In the genomic region with DNA sequence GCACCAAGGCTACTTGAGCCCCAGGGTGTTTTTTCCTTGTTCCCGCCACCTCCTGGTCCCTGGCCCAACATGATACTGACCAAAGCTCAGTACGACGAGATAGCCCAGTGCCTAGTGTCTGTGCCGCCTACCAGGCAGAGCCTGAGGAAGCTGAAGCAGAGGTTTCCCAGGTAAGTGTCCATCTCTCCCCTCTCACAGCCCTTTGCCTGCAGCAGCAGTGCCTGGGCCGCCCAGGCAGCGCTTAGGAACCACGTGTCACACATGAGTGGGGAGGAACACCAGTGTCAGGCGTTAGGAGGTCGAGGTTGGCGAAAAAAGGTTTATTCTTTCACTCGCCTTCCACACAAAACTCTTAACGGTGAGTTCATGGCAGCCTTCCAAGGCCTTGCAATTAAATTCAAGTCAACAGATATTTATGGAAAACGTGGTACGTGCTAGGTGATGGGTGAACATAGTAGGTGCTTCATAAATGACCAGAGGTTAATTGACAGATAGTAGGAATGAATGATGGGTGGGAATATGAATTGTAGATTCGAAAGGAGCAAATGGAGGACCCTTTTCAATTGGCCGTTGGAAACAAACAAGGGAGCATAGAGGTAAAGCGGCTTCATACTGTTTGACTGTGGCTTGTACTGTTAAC, we compare ENCODE assay signal across 1 cellular context.
TF ChIP-seq lines count a peak whose summit lies in the region.

No MANE protein-coding gene starts in this region.

TF ChIP-seq in K562, 482 proteins besides CTCF, POLR2A, EP300 and RAD21 (continued from another document and continues in another):
- TF ChIP-seq, protein P1, sequence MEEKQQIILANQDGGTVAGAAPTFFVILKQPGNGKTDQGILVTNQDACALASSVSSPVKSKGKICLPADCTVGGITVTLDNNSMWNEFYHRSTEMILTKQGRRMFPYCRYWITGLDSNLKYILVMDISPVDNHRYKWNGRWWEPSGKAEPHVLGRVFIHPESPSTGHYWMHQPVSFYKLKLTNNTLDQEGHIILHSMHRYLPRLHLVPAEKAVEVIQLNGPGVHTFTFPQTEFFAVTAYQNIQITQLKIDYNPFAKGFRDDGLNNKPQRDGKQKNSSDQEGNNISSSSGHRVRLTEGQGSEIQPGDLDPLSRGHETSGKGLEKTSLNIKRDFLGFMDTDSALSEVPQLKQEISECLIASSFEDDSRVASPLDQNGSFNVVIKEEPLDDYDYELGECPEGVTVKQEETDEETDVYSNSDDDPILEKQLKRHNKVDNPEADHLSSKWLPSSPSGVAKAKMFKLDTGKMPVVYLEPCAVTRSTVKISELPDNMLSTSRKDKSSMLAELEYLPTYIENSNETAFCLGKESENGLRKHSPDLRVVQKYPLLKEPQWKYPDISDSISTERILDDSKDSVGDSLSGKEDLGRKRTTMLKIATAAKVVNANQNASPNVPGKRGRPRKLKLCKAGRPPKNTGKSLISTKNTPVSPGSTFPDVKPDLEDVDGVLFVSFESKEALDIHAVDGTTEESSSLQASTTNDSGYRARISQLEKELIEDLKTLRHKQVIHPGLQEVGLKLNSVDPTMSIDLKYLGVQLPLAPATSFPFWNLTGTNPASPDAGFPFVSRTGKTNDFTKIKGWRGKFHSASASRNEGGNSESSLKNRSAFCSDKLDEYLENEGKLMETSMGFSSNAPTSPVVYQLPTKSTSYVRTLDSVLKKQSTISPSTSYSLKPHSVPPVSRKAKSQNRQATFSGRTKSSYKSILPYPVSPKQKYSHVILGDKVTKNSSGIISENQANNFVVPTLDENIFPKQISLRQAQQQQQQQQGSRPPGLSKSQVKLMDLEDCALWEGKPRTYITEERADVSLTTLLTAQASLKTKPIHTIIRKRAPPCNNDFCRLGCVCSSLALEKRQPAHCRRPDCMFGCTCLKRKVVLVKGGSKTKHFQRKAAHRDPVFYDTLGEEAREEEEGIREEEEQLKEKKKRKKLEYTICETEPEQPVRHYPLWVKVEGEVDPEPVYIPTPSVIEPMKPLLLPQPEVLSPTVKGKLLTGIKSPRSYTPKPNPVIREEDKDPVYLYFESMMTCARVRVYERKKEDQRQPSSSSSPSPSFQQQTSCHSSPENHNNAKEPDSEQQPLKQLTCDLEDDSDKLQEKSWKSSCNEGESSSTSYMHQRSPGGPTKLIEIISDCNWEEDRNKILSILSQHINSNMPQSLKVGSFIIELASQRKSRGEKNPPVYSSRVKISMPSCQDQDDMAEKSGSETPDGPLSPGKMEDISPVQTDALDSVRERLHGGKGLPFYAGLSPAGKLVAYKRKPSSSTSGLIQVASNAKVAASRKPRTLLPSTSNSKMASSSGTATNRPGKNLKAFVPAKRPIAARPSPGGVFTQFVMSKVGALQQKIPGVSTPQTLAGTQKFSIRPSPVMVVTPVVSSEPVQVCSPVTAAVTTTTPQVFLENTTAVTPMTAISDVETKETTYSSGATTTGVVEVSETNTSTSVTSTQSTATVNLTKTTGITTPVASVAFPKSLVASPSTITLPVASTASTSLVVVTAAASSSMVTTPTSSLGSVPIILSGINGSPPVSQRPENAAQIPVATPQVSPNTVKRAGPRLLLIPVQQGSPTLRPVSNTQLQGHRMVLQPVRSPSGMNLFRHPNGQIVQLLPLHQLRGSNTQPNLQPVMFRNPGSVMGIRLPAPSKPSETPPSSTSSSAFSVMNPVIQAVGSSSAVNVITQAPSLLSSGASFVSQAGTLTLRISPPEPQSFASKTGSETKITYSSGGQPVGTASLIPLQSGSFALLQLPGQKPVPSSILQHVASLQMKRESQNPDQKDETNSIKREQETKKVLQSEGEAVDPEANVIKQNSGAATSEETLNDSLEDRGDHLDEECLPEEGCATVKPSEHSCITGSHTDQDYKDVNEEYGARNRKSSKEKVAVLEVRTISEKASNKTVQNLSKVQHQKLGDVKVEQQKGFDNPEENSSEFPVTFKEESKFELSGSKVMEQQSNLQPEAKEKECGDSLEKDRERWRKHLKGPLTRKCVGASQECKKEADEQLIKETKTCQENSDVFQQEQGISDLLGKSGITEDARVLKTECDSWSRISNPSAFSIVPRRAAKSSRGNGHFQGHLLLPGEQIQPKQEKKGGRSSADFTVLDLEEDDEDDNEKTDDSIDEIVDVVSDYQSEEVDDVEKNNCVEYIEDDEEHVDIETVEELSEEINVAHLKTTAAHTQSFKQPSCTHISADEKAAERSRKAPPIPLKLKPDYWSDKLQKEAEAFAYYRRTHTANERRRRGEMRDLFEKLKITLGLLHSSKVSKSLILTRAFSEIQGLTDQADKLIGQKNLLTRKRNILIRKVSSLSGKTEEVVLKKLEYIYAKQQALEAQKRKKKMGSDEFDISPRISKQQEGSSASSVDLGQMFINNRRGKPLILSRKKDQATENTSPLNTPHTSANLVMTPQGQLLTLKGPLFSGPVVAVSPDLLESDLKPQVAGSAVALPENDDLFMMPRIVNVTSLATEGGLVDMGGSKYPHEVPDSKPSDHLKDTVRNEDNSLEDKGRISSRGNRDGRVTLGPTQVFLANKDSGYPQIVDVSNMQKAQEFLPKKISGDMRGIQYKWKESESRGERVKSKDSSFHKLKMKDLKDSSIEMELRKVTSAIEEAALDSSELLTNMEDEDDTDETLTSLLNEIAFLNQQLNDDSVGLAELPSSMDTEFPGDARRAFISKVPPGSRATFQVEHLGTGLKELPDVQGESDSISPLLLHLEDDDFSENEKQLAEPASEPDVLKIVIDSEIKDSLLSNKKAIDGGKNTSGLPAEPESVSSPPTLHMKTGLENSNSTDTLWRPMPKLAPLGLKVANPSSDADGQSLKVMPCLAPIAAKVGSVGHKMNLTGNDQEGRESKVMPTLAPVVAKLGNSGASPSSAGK (IDR thresholded peaks at IDR 0.05) = peak; percentile 99
- TF ChIP-seq ZNF766 (CRISPR knock-in tag; conservative IDR thresholded peaks at IDR 0.05) (0 out of 2 replicates have a peak, but pooled peaks have one; percentile 29), TFAP4 (CRISPR knock-in tag; IDR thresholded peaks at IDR 0.05; ENCODE audit: borderline replicate concordance) (peak; percentile 28; the same call in 1 of the 2 replicates), NCOA2 (IDR thresholded peaks at IDR 0.05; ENCODE audit: partially characterized antibody in 2 of 2) (no peak), ZFP36 (IDR thresholded peaks at IDR 0.05; ENCODE audit: low read depth, low read length, partially characterized antibody) (no peak), NCOA1 (IDR thresholded peaks at IDR 0.05; ENCODE audit: low read depth) (no peak), POU5F1 (IDR thresholded peaks at IDR 0.05; ENCODE audit: borderline replicate concordance, low read depth, low read length, partially characterized antibody) (no peak), POLR2AphosphoS5 (IDR thresholded peaks at IDR 0.05; ENCODE audit: control insufficient read depth, insufficient read depth, low read depth, low read length) (no peak), ZBTB1 (CRISPR knock-in tag; IDR thresholded peaks at IDR 0.05; ENCODE audit: borderline replicate concordance, low read depth) (peak; percentile 57; the same call in 1 of the 2 replicates), KAT2B (IDR thresholded peaks at IDR 0.05; ENCODE audit: low read depth, low read length) (no peak), ZFX (CRISPR knock-in tag; IDR thresholded peaks at IDR 0.05) (peak; percentile 81), MYNN (IDR thresholded peaks at IDR 0.05) (no peak), MYNN (CRISPR knock-in tag; IDR thresholded peaks at IDR 0.05) (no peak), CCAR2 (IDR thresholded peaks at IDR 0.05; ENCODE audit: low read depth, low read length) (no peak), KDM2B (CRISPR knock-in tag; IDR thresholded peaks at IDR 0.05) (no peak), TFAM (CRISPR knock-in tag; conservative IDR thresholded peaks at IDR 0.05) (no peak), ZNF583 (CRISPR knock-in tag; IDR thresholded peaks at IDR 0.05) (no peak), ZNF431 (CRISPR knock-in tag; IDR thresholded peaks at IDR 0.05) (peak; percentile 60), ZNF740 (CRISPR knock-in tag; IDR thresholded peaks at IDR 0.05) (peak; percentile 46; the same call in 1 of the 2 replicates), ZNF740 (tag; IDR thresholded peaks at IDR 0.05) (no peak), RBM14 (IDR thresholded peaks at IDR 0.05; ENCODE audit: borderline replicate concordance, insufficient read depth, low read depth, low read length) (no peak), ZNF395 (CRISPR knock-in tag; IDR thresholded peaks at IDR 0.05) (peak; percentile 35; the same call in 1 of the 2 replicates), ARNT (IDR thresholded peaks at IDR 0.05) (peak in 1 of 2 experiments; percentile 51; a peak in 1 of 4 replicates), HNRNPK (IDR thresholded peaks at IDR 0.05; ENCODE audit: low read depth, low read length, poor library complexity, severe bottlenecking) (no peak), ZNF589 (CRISPR knock-in tag; IDR thresholded peaks at IDR 0.05; ENCODE audit: low read depth) (0 out of 2 replicates have a peak, but pooled peaks have one; percentile 25), ZNF584 (CRISPR knock-in tag; IDR thresholded peaks at IDR 0.05; ENCODE audit: low read depth) (no peak), ZKSCAN8 (CRISPR knock-in tag; IDR thresholded peaks at IDR 0.05) (no peak), EP400 (IDR thresholded peaks at IDR 0.05) (no peak), BRD4 (IDR thresholded peaks at IDR 0.05) (no peak), TCFL5 (CRISPR knock-in tag; conservative IDR thresholded peaks at IDR 0.05) (no peak), ZNF212 (CRISPR knock-in tag; IDR thresholded peaks at IDR 0.05) (no peak)
- TF ChIP-seq, protein P2, sequence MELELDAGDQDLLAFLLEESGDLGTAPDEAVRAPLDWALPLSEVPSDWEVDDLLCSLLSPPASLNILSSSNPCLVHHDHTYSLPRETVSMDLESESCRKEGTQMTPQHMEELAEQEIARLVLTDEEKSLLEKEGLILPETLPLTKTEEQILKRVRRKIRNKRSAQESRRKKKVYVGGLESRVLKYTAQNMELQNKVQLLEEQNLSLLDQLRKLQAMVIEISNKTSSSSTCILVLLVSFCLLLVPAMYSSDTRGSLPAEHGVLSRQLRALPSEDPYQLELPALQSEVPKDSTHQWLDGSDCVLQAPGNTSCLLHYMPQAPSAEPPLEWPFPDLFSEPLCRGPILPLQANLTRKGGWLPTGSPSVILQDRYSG (tag; conservative IDR thresholded peaks at IDR 0.05; ENCODE audit: low read depth) = 0 out of 2 replicates have a peak, but pooled peaks have one; percentile 31
- TF ChIP-seq, protein P3, sequence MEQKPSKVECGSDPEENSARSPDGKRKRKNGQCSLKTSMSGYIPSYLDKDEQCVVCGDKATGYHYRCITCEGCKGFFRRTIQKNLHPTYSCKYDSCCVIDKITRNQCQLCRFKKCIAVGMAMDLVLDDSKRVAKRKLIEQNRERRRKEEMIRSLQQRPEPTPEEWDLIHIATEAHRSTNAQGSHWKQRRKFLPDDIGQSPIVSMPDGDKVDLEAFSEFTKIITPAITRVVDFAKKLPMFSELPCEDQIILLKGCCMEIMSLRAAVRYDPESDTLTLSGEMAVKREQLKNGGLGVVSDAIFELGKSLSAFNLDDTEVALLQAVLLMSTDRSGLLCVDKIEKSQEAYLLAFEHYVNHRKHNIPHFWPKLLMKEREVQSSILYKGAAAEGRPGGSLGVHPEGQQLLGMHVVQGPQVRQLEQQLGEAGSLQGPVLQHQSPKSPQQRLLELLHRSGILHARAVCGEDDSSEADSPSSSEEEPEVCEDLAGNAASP (IDR thresholded peaks at IDR 0.05) = no peak
- TF ChIP-seq, protein P4, sequence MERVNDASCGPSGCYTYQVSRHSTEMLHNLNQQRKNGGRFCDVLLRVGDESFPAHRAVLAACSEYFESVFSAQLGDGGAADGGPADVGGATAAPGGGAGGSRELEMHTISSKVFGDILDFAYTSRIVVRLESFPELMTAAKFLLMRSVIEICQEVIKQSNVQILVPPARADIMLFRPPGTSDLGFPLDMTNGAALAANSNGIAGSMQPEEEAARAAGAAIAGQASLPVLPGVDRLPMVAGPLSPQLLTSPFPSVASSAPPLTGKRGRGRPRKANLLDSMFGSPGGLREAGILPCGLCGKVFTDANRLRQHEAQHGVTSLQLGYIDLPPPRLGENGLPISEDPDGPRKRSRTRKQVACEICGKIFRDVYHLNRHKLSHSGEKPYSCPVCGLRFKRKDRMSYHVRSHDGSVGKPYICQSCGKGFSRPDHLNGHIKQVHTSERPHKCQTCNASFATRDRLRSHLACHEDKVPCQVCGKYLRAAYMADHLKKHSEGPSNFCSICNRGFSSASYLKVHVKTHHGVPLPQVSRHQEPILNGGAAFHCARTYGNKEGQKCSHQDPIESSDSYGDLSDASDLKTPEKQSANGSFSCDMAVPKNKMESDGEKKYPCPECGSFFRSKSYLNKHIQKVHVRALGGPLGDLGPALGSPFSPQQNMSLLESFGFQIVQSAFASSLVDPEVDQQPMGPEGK (CRISPR knock-in tag; IDR thresholded peaks at IDR 0.05; ENCODE audit: borderline replicate concordance) = no peak
- TF ChIP-seq, protein P5, sequence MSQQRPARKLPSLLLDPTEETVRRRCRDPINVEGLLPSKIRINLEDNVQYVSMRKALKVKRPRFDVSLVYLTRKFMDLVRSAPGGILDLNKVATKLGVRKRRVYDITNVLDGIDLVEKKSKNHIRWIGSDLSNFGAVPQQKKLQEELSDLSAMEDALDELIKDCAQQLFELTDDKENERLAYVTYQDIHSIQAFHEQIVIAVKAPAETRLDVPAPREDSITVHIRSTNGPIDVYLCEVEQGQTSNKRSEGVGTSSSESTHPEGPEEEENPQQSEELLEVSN (IDR thresholded peaks at IDR 0.05; ENCODE audit: borderline replicate concordance in 1 of 2, extremely low read depth in 1 of 2, insufficient read depth in 1 of 2, insufficient read length in 1 of 2, low read depth in 1 of 2, low read length in 1 of 2, poor library complexity in 1 of 2, severe bottlenecking in 1 of 2) = peak; percentile 89 to 90
